Comparison of ENCODE assay signal across 8 cellular contexts in genomic region chr6:35024601-35025054, GRCh38.
DNase-seq lines count a peak whose midpoint lies in the region; ATAC-seq and TF ChIP-seq lines count a peak whose summit lies in the region.

No MANE protein-coding gene starts in this region.

- H3K4me3 ChIP-seq in thyroid gland (replicated peaks in 1 of 3), result no peak overlapping the region

- H3K27ac Mint-ChIP-seq in brain, result peak overlapping the region; percentile 51 to 92 (median 78)

- DNase-seq in AG20443 (ENCODE audit: low spot score) (peak; percentile 81), MV-4-11 (lab: John Stamatoyannopoulos, UW) (peak; percentile 28), left colon (peak; percentile 55 to 69), thyroid gland (peak; percentile 85 to 86), T-helper 2 cell (no peak)

- peak; percentile 89 for ATAC-seq in left colon
- no peak for ATAC-seq in HG03378 (IDR thresholded peaks at IDR 0.05; ENCODE audit: unreplicated experiment)
- no peak for ATAC-seq in GM18505 (IDR thresholded peaks at IDR 0.05; ENCODE audit: unreplicated experiment)

- 13 to 14% methylated on average over 4 of the region's 4 CpGs for WGBS in thyroid gland, 2 donors

- H3K36me3 ChIP-seq in thyroid gland, result no peaks in the 10 kb centered on the region

- H3K4me3 Mint-ChIP-seq in brain, result peak overlapping the region; percentile 23 to 62 (median 50)

- H3K27me3 ChIP-seq in thyroid gland, result no peaks in the 10 kb centered on the region

- peaks cover 88% of the 10 kb centered on the region for H3K4me1 Mint-ChIP-seq in brain

- peaks cover 24% of the 10 kb centered on the region for H3K36me3 Mint-ChIP-seq in brain

- H3K9me3 Mint-ChIP-seq in brain, result no peaks in the 10 kb centered on the region

- peak in 1 of 2 experiments; percentile 7 for TF ChIP-seq CTCF in brain (conservative IDR thresholded peaks at IDR 0.05)
- TF ChIP-seq CTCF in thyroid gland (IDR thresholded peaks at IDR 0.05), result no peak

- TF ChIP-seq POLR2A in thyroid gland (IDR thresholded peaks at IDR 0.05), result peak in 1 of 2 donors; percentile 33
- TF ChIP-seq POLR2A in GM18505 (IDR thresholded peaks at IDR 0.05; ENCODE audit: borderline replicate concordance, extremely low read depth, insufficient read depth, insufficient read length), result no peak

- H3K4me1 ChIP-seq in thyroid gland, result peaks cover 63 to 68% of the 10 kb centered on the region in 2 donors

- H3K27me3 Mint-ChIP-seq in brain, result no peaks in the 10 kb centered on the region

- intact Hi-C loops in left colon (cut with DNase I, micrococcal nuclease) (no loop called here), thyroid gland (cut with DNase I) (no loop called here)

- no peaks in the 10 kb centered on the region for H3K9me3 ChIP-seq in thyroid gland

- peak overlapping the region; percentile 29 to 96 (median 82) for H3K27ac ChIP-seq in thyroid gland

Comparison
In these comparisons a context has a peak if more than half of its experiments do, and no peak if none do; other contexts are left out.
1. DNase-seq: peak in AG20443 (single experiment), MV-4-11 (single experiment), left colon (2 of 2) and thyroid gland (2 of 2); none in T-helper 2 cell (0 of 5).